In genomic region chrX:153340111-153340510, GRCh38 we compare ENCODE assay signal across 1 cellular context.
TF ChIP-seq lines count a peak whose summit lies in the region.

No MANE protein-coding gene starts in this region.

TF ChIP-seq in K562, 482 proteins besides CTCF, POLR2A, EP300 and RAD21:
- TF ChIP-seq SIX5 (IDR thresholded peaks at IDR 0.05; ENCODE audit: borderline replicate concordance in 1 of 2, insufficient read depth in 1 of 2, low read depth in 1 of 2, low read length in 2 of 2), result no peak
- no peak for TF ChIP-seq GMEB1 (CRISPR knock-in tag; IDR thresholded peaks at IDR 0.05)
- no peak for TF ChIP-seq HINFP (tag; conservative IDR thresholded peaks at IDR 0.05; ENCODE audit: low read depth)
- TF ChIP-seq ETV6 (IDR thresholded peaks at IDR 0.05; ENCODE audit: borderline replicate concordance in 1 of 2, low read depth in 2 of 2, low read length in 1 of 2), result no peak
- TF ChIP-seq ETV6 (CRISPR knock-in tag; IDR thresholded peaks at IDR 0.05; ENCODE audit: borderline replicate concordance), result no peak
- peak; percentile 7; the same call in 1 of the 2 replicates for TF ChIP-seq ZBTB5 (IDR thresholded peaks at IDR 0.05)
- TF ChIP-seq ATF2 (CRISPR knock-in tag; IDR thresholded peaks at IDR 0.05), result no peak
- TF ChIP-seq ATF4 (CRISPR knock-in tag; IDR thresholded peaks at IDR 0.05), result no peak
- peak; percentile 43 for TF ChIP-seq RBM25 (IDR thresholded peaks at IDR 0.05; ENCODE audit: low read depth, low read length, severe bottlenecking)
- no peak for TF ChIP-seq PCBP2 (IDR thresholded peaks at IDR 0.05; ENCODE audit: low read depth, low read length, poor library complexity, severe bottlenecking)
- no peak for TF ChIP-seq BRD4 (IDR thresholded peaks at IDR 0.05)
- TF ChIP-seq HDAC2 (IDR thresholded peaks at IDR 0.05), result no peak
- no peak for TF ChIP-seq POLR3A (IDR thresholded peaks at IDR 0.05; ENCODE audit: borderline replicate concordance, extremely low read depth, insufficient read depth, insufficient read length)
- no peak for TF ChIP-seq ARID2 (IDR thresholded peaks at IDR 0.05)
- TF ChIP-seq ZNF445 (CRISPR knock-in tag; IDR thresholded peaks at IDR 0.05; ENCODE audit: low read depth), result no peak
- TF ChIP-seq HOXB6 (CRISPR knock-in tag; IDR thresholded peaks at IDR 0.05; ENCODE audit: borderline replicate concordance), result no peak
- no peak for TF ChIP-seq FOXP4 (CRISPR knock-in tag; IDR thresholded peaks at IDR 0.05; ENCODE audit: borderline replicate concordance)
- TF ChIP-seq L3MBTL2 (IDR thresholded peaks at IDR 0.05), result 0 out of 2 replicates have a peak, but pooled peaks have one; percentile 8
- no peak for TF ChIP-seq NR2C2 (CRISPR knock-in tag; IDR thresholded peaks at IDR 0.05)
- 0 out of 2 replicates have a peak, but pooled peaks have one; percentile 32 for TF ChIP-seq NR2C2 (tag; IDR thresholded peaks at IDR 0.05)
- no peak for TF ChIP-seq TAF7 (tag; IDR thresholded peaks at IDR 0.05)
- no peak for TF ChIP-seq RBM15 (IDR thresholded peaks at IDR 0.05; ENCODE audit: insufficient read depth, low read length)
- no peak for TF ChIP-seq MYC (IDR thresholded peaks at IDR 0.05; ENCODE audit: low read depth, low read length)
- no peak for TF ChIP-seq MYC (CRISPR knock-in tag; IDR thresholded peaks at IDR 0.05; ENCODE audit: borderline replicate concordance, low read depth)
